In genomic region chr7:114086491-114086905, GRCh38 we compare ENCODE assay signal across 8 cellular contexts.
DNase-seq lines count a peak whose midpoint lies in the region; ATAC-seq and TF ChIP-seq lines count a peak whose summit lies in the region.

No MANE protein-coding gene starts in this region.

- no peaks in the 10 kb centered on the region for H3K36me3 ChIP-seq in CD4-positive, CD25-positive, alpha-beta regulatory T cell (ENCODE audit: control insufficient read depth, insufficient read depth, low read length)
- no peaks in the 10 kb centered on the region for H3K36me3 ChIP-seq in ascending aorta

- no peak for DNase-seq in CD4-positive, CD25-positive, alpha-beta regulatory T cell
- DNase-seq in ascending aorta (ENCODE audit: low spot score in 2 of 2) (no peak), H4 (ENCODE audit: low spot score) (no peak), NCI-H446 treated with DMSO at 0.1 percent for 48 hours (lab: John Stamatoyannopoulos, UW) (no peak)
- no peak for DNase-seq in stimulated activated effector memory CD8-positive, alpha-beta T cell treated with anti-CD3 and anti-CD28 coated beads, Interleukin-12 subunit alpha, Interleukin-12 subunit beta, amount 100 ng/mL, for 72 hours (ENCODE audit: low spot score in 2 of 2)

- H3K4me3 ChIP-seq in CD4-positive, CD25-positive, alpha-beta regulatory T cell (ENCODE audit: low read depth, low read length) = no peak overlapping the region
- peak overlapping the region; percentile 84 to 89 for H3K4me3 ChIP-seq in ascending aorta
- H3K4me3 ChIP-seq in iPS-18c (ENCODE audit: insufficient read depth, low read depth, low read length) = peak overlapping the region; percentile 70

- no peaks in the 10 kb centered on the region for H3K9me3 ChIP-seq in CD4-positive, CD25-positive, alpha-beta regulatory T cell (ENCODE audit: control insufficient read depth in 2 of 2, low read length in 2 of 2)
- H3K9me3 ChIP-seq in ascending aorta (no peaks in the 10 kb centered on the region), iPS-18c (ENCODE audit: control insufficient read depth, insufficient read depth, low read length) (peaks cover 2% of the 10 kb centered on the region)

- H3K4me3 Mint-ChIP-seq in CD4-positive, CD25-positive, alpha-beta regulatory T cell = peak overlapping the region in 3 of 4 donors; percentile 57 to 79 (median 71)
- H3K4me3 Mint-ChIP-seq in stimulated activated effector memory CD8-positive, alpha-beta T cell treated with anti-CD3 and anti-CD28 coated beads, Interleukin-12 subunit alpha, Interleukin-12 subunit beta, amount 100 ng/mL, for 72 hours = peak overlapping the region; percentile 82

- H3K36me3 Mint-ChIP-seq in CD4-positive, CD25-positive, alpha-beta regulatory T cell = no peaks in the 10 kb centered on the region
- H3K36me3 Mint-ChIP-seq in stimulated activated effector memory CD8-positive, alpha-beta T cell treated with anti-CD3 and anti-CD28 coated beads, Interleukin-12 subunit alpha, Interleukin-12 subunit beta, amount 100 ng/mL, for 72 hours = peaks cover 4% of the 10 kb centered on the region

- H3K27me3 Mint-ChIP-seq in CD4-positive, CD25-positive, alpha-beta regulatory T cell = peaks cover 76% of the 10 kb centered on the region

- TF ChIP-seq CTCF in ascending aorta (IDR thresholded peaks at IDR 0.05) = no peak

- H3K4me1 ChIP-seq in CD4-positive, CD25-positive, alpha-beta regulatory T cell (ENCODE audit: control insufficient read depth, insufficient read depth, low read length, poor library complexity, severe bottlenecking) = peaks cover 23% of the 10 kb centered on the region
- peaks cover 0 to 6% of the 10 kb centered on the region in 2 donors for H3K4me1 ChIP-seq in ascending aorta

- H3K27ac Mint-ChIP-seq in CD4-positive, CD25-positive, alpha-beta regulatory T cell = no peak overlapping the region
- no peak overlapping the region for H3K27ac Mint-ChIP-seq in stimulated activated effector memory CD8-positive, alpha-beta T cell treated with anti-CD3 and anti-CD28 coated beads, Interleukin-12 subunit alpha, Interleukin-12 subunit beta, amount 100 ng/mL, for 72 hours

- peaks cover 43% of the 10 kb centered on the region for H3K27me3 ChIP-seq in CD4-positive, CD25-positive, alpha-beta regulatory T cell (ENCODE audit: control insufficient read depth, insufficient read depth, low read length)
- H3K27me3 ChIP-seq in ascending aorta = no peaks in the 10 kb centered on the region

- intact Hi-C loops in ascending aorta (cut with DNase I) = loop anchor here (5.0 to 10.0 kb wide), 4 partner anchors 131 to 1632 kb away; partner anchors contain the start of genes IFRD1 and MDFIC

- peaks cover 0 to 7% (median 0%) of the 10 kb centered on the region in 7 donors for H3K9me3 Mint-ChIP-seq in CD4-positive, CD25-positive, alpha-beta regulatory T cell
- no peaks in the 10 kb centered on the region for H3K9me3 Mint-ChIP-seq in stimulated activated effector memory CD8-positive, alpha-beta T cell treated with anti-CD3 and anti-CD28 coated beads, Interleukin-12 subunit alpha, Interleukin-12 subunit beta, amount 100 ng/mL, for 72 hours

- no peak for ATAC-seq in CD4-positive, CD25-positive, alpha-beta regulatory T cell (ENCODE audit: low read depth in 2 of 2)
- ATAC-seq in HG02798 (IDR thresholded peaks at IDR 0.05; ENCODE audit: poor library complexity, unreplicated experiment) (peak; percentile 25), HG03571 (IDR thresholded peaks at IDR 0.05; ENCODE audit: unreplicated experiment) (no peak)
- ATAC-seq in stimulated activated effector memory CD8-positive, alpha-beta T cell treated with anti-CD3 and anti-CD28 coated beads, Interleukin-12 subunit alpha, Interleukin-12 subunit beta, amount 100 ng/mL, for 72 hours = peak; percentile 55

- H3K27ac ChIP-seq in CD4-positive, CD25-positive, alpha-beta regulatory T cell (ENCODE audit: insufficient read depth, low read length, poor library complexity, severe bottlenecking) = no peak overlapping the region
- H3K27ac ChIP-seq in ascending aorta = peak overlapping the region; percentile 91 to 98

- H3K4me1 Mint-ChIP-seq in CD4-positive, CD25-positive, alpha-beta regulatory T cell = peaks cover 0 to 37% (median 6%) of the 10 kb centered on the region in 4 donors
- peaks cover 40% of the 10 kb centered on the region for H3K4me1 Mint-ChIP-seq in stimulated activated effector memory CD8-positive, alpha-beta T cell treated with anti-CD3 and anti-CD28 coated beads, Interleukin-12 subunit alpha, Interleukin-12 subunit beta, amount 100 ng/mL, for 72 hours

Comparison
In these comparisons a context has a peak if more than half of its experiments do, and no peak if none do; other contexts are left out.
1. ATAC-seq: peak in HG02798 (single experiment) and stimulated activated effector memory CD8-positive, alpha-beta T cell treated with anti-CD3 and anti-CD28 coated beads, Interleukin-12 subunit alpha, Interleukin-12 subunit beta, amount 100 ng/mL, for 72 hours (single experiment); none in CD4-positive, CD25-positive, alpha-beta regulatory T cell (0 of 2) and HG03571 (single experiment).